ENCODE assay signal across 13 cellular contexts in the genomic region with DNA sequence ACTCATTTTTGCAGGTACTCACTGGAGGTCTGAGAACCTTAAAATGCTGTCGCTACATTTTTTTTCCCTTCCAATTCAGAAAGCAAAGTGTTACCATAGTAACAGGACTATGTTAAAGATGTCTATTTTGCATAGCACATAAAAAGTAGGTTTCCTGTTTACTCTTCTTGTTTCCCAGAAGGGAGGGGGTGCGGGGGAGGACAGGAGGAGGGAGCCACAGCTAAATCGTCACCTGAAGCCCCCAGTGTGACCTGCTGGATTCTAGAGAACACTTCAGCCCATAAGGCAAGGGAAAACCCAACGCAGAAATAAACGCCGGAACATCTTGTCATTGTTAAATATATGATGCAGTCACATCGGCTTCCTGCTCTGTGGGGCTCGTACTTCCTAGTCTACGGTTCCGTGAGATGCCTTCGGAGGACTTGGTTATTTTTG. TPM values are rescaled to one million over a fixed set of nuclear protein-coding genes. Genes with fewer than 3 reads are reported as not detected.
DNase-seq lines count a peak whose midpoint lies in the region; ATAC-seq and TF ChIP-seq lines count a peak whose summit lies in the region.
"Had no signal": no experiment of that assay in that cellular context is flagged by ENCODE, and none has a peak within 500 bp of the region (broad histone marks: within the 10 kb centered on the region; RNA-seq: fewer than 3 reads in every experiment).

No MANE protein-coding gene starts in this region.

- no peaks in the 10 kb centered on the region for H3K9me3 ChIP-seq in DOHH2 (ENCODE audit: control insufficient read depth, insufficient read depth, low read length)
- H3K9me3 ChIP-seq in SK-N-SH, result no peaks in the 10 kb centered on the region
- H3K9me3 ChIP-seq: MG63 had no signal

- H3K36me3 Mint-ChIP-seq in activated T-cell treated with anti-CD3 and anti-CD28 coated beads, Interleukin-2, amount 50 U/mL, for 72 hours (ENCODE audit: insufficient read depth in 2 of 2), result no peaks in the 10 kb centered on the region
- H3K36me3 Mint-ChIP-seq in mesothelial cell of epicardium, result peaks cover 51% of the 10 kb centered on the region

- peaks cover 10% of the 10 kb centered on the region for H3K36me3 ChIP-seq in DOHH2 (ENCODE audit: control insufficient read depth, low read length)
- H3K36me3 ChIP-seq in SK-N-SH (replicated peaks in 1 of 2; ENCODE audit: control insufficient read depth in 1 of 2, insufficient read depth in 2 of 2, low read length in 1 of 2), result peaks cover 7 to 32% of the 10 kb centered on the region in 2 experiments
- H3K36me3 ChIP-seq: MG63 had no signal

- H3K27me3 Mint-ChIP-seq in activated T-cell treated with anti-CD3 and anti-CD28 coated beads, Interleukin-2, amount 50 U/mL, for 72 hours (ENCODE audit: low read depth), result peaks cover 62% of the 10 kb centered on the region
- H3K27me3 Mint-ChIP-seq in mesothelial cell of epicardium (ENCODE audit: low read depth), result no peaks in the 10 kb centered on the region

- peaks cover 2% of the 10 kb centered on the region; the same call in 1 of the 2 replicates for H3F3A ChIP-seq in DOHH2 (ENCODE audit: control insufficient read depth, insufficient read depth)
- H3F3A ChIP-seq in SK-N-SH (replicated peaks; ENCODE audit: insufficient read depth), result no peaks in the 10 kb centered on the region

- H3K4me2 ChIP-seq in DOHH2 (ENCODE audit: low read length), result peak overlapping the region; percentile 79
- H3K4me2 ChIP-seq in SK-N-SH, result no peak overlapping the region

- H3K9me2 ChIP-seq in DOHH2 (replicated peaks; ENCODE audit: control insufficient read depth, low read length) (no peaks in the 10 kb centered on the region), SK-N-SH (no peaks in the 10 kb centered on the region)

- H3K79me2 ChIP-seq in DOHH2 (ENCODE audit: control insufficient read depth, low read length) (no peaks in the 10 kb centered on the region), SK-N-SH (ENCODE audit: insufficient read depth) (no peaks in the 10 kb centered on the region)

- CTCF ChIA-PET in SK-N-SH (lab: Yijun Ruan, JAX), result interaction anchor here (1.3 kb wide), 1 partner anchor 12 kb away, joined by 3 read pairs; no protein-coding TSS in a partner anchor

- H3K4me1 Mint-ChIP-seq in activated T-cell treated with anti-CD3 and anti-CD28 coated beads, Interleukin-2, amount 50 U/mL, for 72 hours (ENCODE audit: low read depth), result peaks cover 25% of the 10 kb centered on the region
- H3K4me1 Mint-ChIP-seq in mesothelial cell of epicardium, result peaks cover 28% of the 10 kb centered on the region

- 97% methylated on average over 11 of the region's 11 CpGs for WGBS in SK-N-SH (ENCODE audit: low lambda C conversion rate)

- H3K4me1 ChIP-seq in DOHH2 (ENCODE audit: control insufficient read depth, low read length), result peaks cover 61% of the 10 kb centered on the region
- peaks cover 0 to 16% of the 10 kb centered on the region in 2 experiments; a peak in 2 of 4 replicates for H3K4me1 ChIP-seq in SK-N-SH (ENCODE audit: control insufficient read depth in 1 of 2, insufficient read depth in 2 of 2, low read depth in 1 of 2, low read length in 1 of 2)

- peak in 1 of 2 donors; percentile 4 for DNase-seq in activated T-cell treated with anti-CD3 and anti-CD28 coated beads, Interleukin-2, amount 50 U/mL, for 72 hours
- DNase-seq in mesothelial cell of epicardium (ENCODE audit: low spot score in 2 of 2, unreplicated experiment in 2 of 2) (no peak), SK-N-SH (no peak)
- DNase-seq: activated CD4-positive, CD25-positive, alpha-beta regulatory T cell treated with anti-CD3 and anti-CD28 coated beads, Interleukin-2, amount 50 U/mL, for 72 hours; GM23248; MG63; NCI-H510A; SHP77 treated with DMSO at 0.1 percent for 48 hours had no signal

- ATAC-seq in GM19397 (IDR thresholded peaks at IDR 0.05; ENCODE audit: unreplicated experiment), result peak; percentile 34
- ATAC-seq in activated T-cell treated with anti-CD3 and anti-CD28 coated beads, Interleukin-2, amount 50 U/mL, for 72 hours (replicated peaks in 1 of 2), result peak; percentile 39 to 40
- no peak for ATAC-seq in GM18861 (IDR thresholded peaks at IDR 0.05; ENCODE audit: unreplicated experiment)
- ATAC-seq in HG02759 (IDR thresholded peaks at IDR 0.05; ENCODE audit: unreplicated experiment), result no peak
- ATAC-seq: esophagus mucosa had no signal

- no peak overlapping the region for H3K9ac ChIP-seq in SK-N-SH
- H3K9ac ChIP-seq: GM23248 had no signal

- peak overlapping the region; percentile 50 for H3K27ac ChIP-seq in DOHH2 (ENCODE audit: low read depth, low read length)
- no peak overlapping the region for H3K27ac ChIP-seq in SK-N-SH (ENCODE audit: low read depth in 2 of 2, low read length in 1 of 2)
- H3K27ac ChIP-seq: GM23248 had no signal

- H3K4me3 ChIP-seq in DOHH2 (ENCODE audit: low read length) (peak overlapping the region; percentile 71), SK-N-SH (ENCODE audit: low read depth in 2 of 2, low read length in 1 of 2) (no peak overlapping the region)
- H3K4me3 ChIP-seq: GM23248, MG63 had no signal

- H4K20me1 ChIP-seq in DOHH2 (ENCODE audit: control insufficient read depth, insufficient read depth, low read depth, low read length) (no peaks in the 10 kb centered on the region), SK-N-SH (ENCODE audit: insufficient read depth) (no peaks in the 10 kb centered on the region)

- H3K9me3 Mint-ChIP-seq in activated T-cell treated with anti-CD3 and anti-CD28 coated beads, Interleukin-2, amount 50 U/mL, for 72 hours, result peaks cover 0 to 2% of the 10 kb centered on the region in 2 donors
- no peaks in the 10 kb centered on the region for H3K9me3 Mint-ChIP-seq in mesothelial cell of epicardium

- no peak overlapping the region for H3K27ac Mint-ChIP-seq in activated T-cell treated with anti-CD3 and anti-CD28 coated beads, Interleukin-2, amount 50 U/mL, for 72 hours
- H3K27ac Mint-ChIP-seq in mesothelial cell of epicardium, result peak overlapping the region; percentile 52

- TF ChIP-seq CTCF in DOHH2 (IDR thresholded peaks at IDR 0.05; ENCODE audit: low read depth, low read length, poor library complexity, severe bottlenecking) (no peak), mesothelial cell of epicardium (IDR thresholded peaks at IDR 0.05; ENCODE audit: unreplicated experiment) (no peak), SK-N-SH (IDR thresholded peaks at IDR 0.05) (no peak)

- no peak for TF ChIP-seq RAD21 in SK-N-SH (IDR thresholded peaks at IDR 0.05; ENCODE audit: low read length)

- TF ChIP-seq EP300 in SK-N-SH (IDR thresholded peaks at IDR 0.05; ENCODE audit: borderline replicate concordance in 1 of 2, low read depth in 1 of 2, low read length in 1 of 2), result no peak

- H2AFZ ChIP-seq in SK-N-SH (ENCODE audit: low read depth), result no peak overlapping the region
- H2AFZ ChIP-seq: GM23248 had no signal

- H3K4me3 Mint-ChIP-seq in activated T-cell treated with anti-CD3 and anti-CD28 coated beads, Interleukin-2, amount 50 U/mL, for 72 hours, result peak overlapping the region; percentile 54 to 57
- H3K4me3 Mint-ChIP-seq in mesothelial cell of epicardium, result no peak overlapping the region

- no peaks in the 10 kb centered on the region for H3K27me3 ChIP-seq in DOHH2 (ENCODE audit: control insufficient read depth, low read length)
- no peaks in the 10 kb centered on the region for H3K27me3 ChIP-seq in SK-N-SH (ENCODE audit: insufficient read depth)
- H3K27me3 ChIP-seq: MG63 had no signal

- POLR2A ChIA-PET in SK-N-SH (lab: Yijun Ruan, JAX), result no interaction called here

TF ChIP-seq in SK-N-SH, 30 proteins besides CTCF, POLR2A, EP300 and RAD21:
- TF ChIP-seq ELF1 (IDR thresholded peaks at IDR 0.05) (no peak), YY1 (IDR thresholded peaks at IDR 0.05; ENCODE audit: low read depth) (no peak), FOXJ3 (CRISPR knock-in tag; IDR thresholded peaks at IDR 0.05) (no peak), EZH2phosphoT487 (IDR thresholded peaks at IDR 0.05; ENCODE audit: borderline replicate concordance, low read depth) (no peak), TEAD4 (IDR thresholded peaks at IDR 0.05; ENCODE audit: borderline replicate concordance, insufficient read depth) (no peak), MXI1 (IDR thresholded peaks at IDR 0.05; ENCODE audit: low read depth, low read length) (no peak), RFX5 (IDR thresholded peaks at IDR 0.05; ENCODE audit: low read length) (no peak), TAF1 (IDR thresholded peaks at IDR 0.05; ENCODE audit: borderline replicate concordance, low read depth, low read length) (no peak), CHD2 (IDR thresholded peaks at IDR 0.05; ENCODE audit: low read length, partially characterized antibody) (no peak)
- TF ChIP-seq, protein P1, sequence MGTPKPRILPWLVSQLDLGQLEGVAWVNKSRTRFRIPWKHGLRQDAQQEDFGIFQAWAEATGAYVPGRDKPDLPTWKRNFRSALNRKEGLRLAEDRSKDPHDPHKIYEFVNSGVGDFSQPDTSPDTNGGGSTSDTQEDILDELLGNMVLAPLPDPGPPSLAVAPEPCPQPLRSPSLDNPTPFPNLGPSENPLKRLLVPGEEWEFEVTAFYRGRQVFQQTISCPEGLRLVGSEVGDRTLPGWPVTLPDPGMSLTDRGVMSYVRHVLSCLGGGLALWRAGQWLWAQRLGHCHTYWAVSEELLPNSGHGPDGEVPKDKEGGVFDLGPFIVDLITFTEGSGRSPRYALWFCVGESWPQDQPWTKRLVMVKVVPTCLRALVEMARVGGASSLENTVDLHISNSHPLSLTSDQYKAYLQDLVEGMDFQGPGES (IDR thresholded peaks at IDR 0.05; ENCODE audit: low read depth, low read length), result no peak

RNA-seq across cellular contexts. Expression of a gene that starts 44.6 kb away (rescaled TPM):
- total RNA-seq in activated T-cell treated with anti-CD3 and anti-CD28 coated beads, Interleukin-2, amount 50 U/mL, for 72 hours, result under 1 TPM; 0.23 to 0.24 TPM
- 197 to 211 TPM (median 202 TPM) in 3 replicates for total RNA-seq in mesothelial cell of epicardium
- 2.8 and 3.0 TPM in 2 replicates for polyA plus RNA-seq in SK-N-SH (2012; rRNA removed)
- polyA plus RNA-seq in SK-N-SH (2012; cell fraction: cytosol; rRNA removed), result 3.7 and 4.4 TPM in 2 replicates
- polyA plus RNA-seq in SK-N-SH (2012; cell fraction: nucleus; rRNA removed), result 2.7 and 3.6 TPM in 2 replicates

Comparison
In these comparisons a context has a peak if more than half of its experiments do, and no peak if none do; other contexts are left out.
1. ATAC-seq: peak in GM19397 (single experiment) and activated T-cell treated with anti-CD3 and anti-CD28 coated beads, Interleukin-2, amount 50 U/mL, for 72 hours (2 of 2); none in GM18861 (single experiment) and HG02759 (single experiment).
2. RNA of a gene that starts 44.6 kb away (total RNA-seq): 197 to 211 TPM in mesothelial cell of epicardium; 0.23 to 0.24 TPM in activated T-cell treated with anti-CD3 and anti-CD28 coated beads, Interleukin-2, amount 50 U/mL, for 72 hours; every median in the first group is over 100 times any median in the second.